8 cellular contexts compared by ENCODE assay signal in genomic region chr11:32088117-32088941, GRCh38. TPM values are rescaled to one million over a fixed set of nuclear protein-coding genes. Genes with fewer than 3 reads are reported as not detected.
DNase-seq lines count a peak whose midpoint lies in the region; ATAC-seq and TF ChIP-seq lines count a peak whose summit lies in the region.

No MANE protein-coding gene starts in this region.

- no peak overlapping the region for H2AK9ac ChIP-seq in IMR-90 (replicated peaks; ENCODE audit: low read depth, low read length, poor library complexity)

- no peaks in the 10 kb centered on the region for H3K36me3 Mint-ChIP-seq in endodermal cell (ENCODE audit: low read depth)

- ATAC-seq in GM18907 (IDR thresholded peaks at IDR 0.05; ENCODE audit: unreplicated experiment) (peak; percentile 34), IMR-90 (ENCODE audit: low read depth) (peak; percentile 39)

- H2BK20ac ChIP-seq in IMR-90 (ENCODE audit: low read depth, low read length): peak overlapping the region; percentile 82

- H3K27ac ChIP-seq in IMR-90 (ENCODE audit: insufficient read depth, low read length) (peak overlapping the region; percentile 72), endodermal cell (ENCODE audit: low read depth, low read length) (no peak overlapping the region)

- BruUV-seq in IMR-90 (replicated peaks; lab: Mats Ljungman, UMichigan): no TSS peak

- H3K27ac Mint-ChIP-seq in endodermal cell: no peak overlapping the region

- peak overlapping the region; percentile 69; the same call in 2 of the 3 replicates for H2BK15ac ChIP-seq in IMR-90 (ENCODE audit: low read depth, low read length)

- H3K9ac ChIP-seq in IMR-90 (ENCODE audit: low read depth, low read length): peak overlapping the region; percentile 31; the same call in 1 of the 2 replicates
- no peak overlapping the region for H3K9ac ChIP-seq in endodermal cell (ENCODE audit: extremely low read depth, low read length, poor library complexity, severe bottlenecking)

- DNase-seq in COR-L47 (lab: John Stamatoyannopoulos, UW): peak; percentile 65
- DNase-seq in IMR-90: peak; percentile 91
- peak; percentile 63 for DNase-seq in amniotic stem cell (lab: John Stamatoyannopoulos, UW)
- peak; percentile 46 for DNase-seq in left kidney (ENCODE audit: low read depth, low spot score)
- no peak for DNase-seq in HuH-7.5 (ENCODE audit: low spot score)
- no peak for DNase-seq in endodermal cell
- no peak for DNase-seq in globus pallidus (ENCODE audit: low spot score)

- TF ChIP-seq CTCF in IMR-90 (conservative IDR thresholded peaks at IDR 0.05; ENCODE audit: low read depth, low read length): no peak
- no peak for TF ChIP-seq CTCF in endodermal cell (conservative IDR thresholded peaks at IDR 0.05)

- in situ Hi-C loops in IMR-90 (cut with MboI; ENCODE audit: low sequenced_read_pairs): loop anchor here (25.0 kb wide), 1 partner anchor 499 kb away; the partner anchor contains the start of gene EIF3M

- H3K9me1 ChIP-seq in IMR-90 (ENCODE audit: insufficient read depth, low read length): peaks cover 29% of the 10 kb centered on the region

- peak overlapping the region; percentile 10 to 55; a peak in 3 of 4 replicates for H4K8ac ChIP-seq in IMR-90 (ENCODE audit: low read depth in 2 of 2, low read length in 2 of 2)

- peak overlapping the region; percentile 80 for H3K18ac ChIP-seq in IMR-90 (ENCODE audit: low read depth, low read length)

- peak overlapping the region; percentile 82 for H3K4me2 ChIP-seq in IMR-90 (ENCODE audit: low read depth, low read length)

- peak overlapping the region; percentile 70; the same call in 1 of the 2 replicates for H3K14ac ChIP-seq in IMR-90 (replicated peaks; ENCODE audit: low read depth, low read length)

- H3K4me1 ChIP-seq in IMR-90 (ENCODE audit: control insufficient read depth, insufficient read depth, low read length): peaks cover 19% of the 10 kb centered on the region
- H3K4me1 ChIP-seq in endodermal cell (ENCODE audit: control insufficient read depth, insufficient read depth, low read length): no peaks in the 10 kb centered on the region

- H3K4me3 ChIP-seq in IMR-90 (ENCODE audit: insufficient read depth, low read depth, low read length): peak overlapping the region; percentile 24; the same call in 1 of the 2 replicates
- H3K4me3 ChIP-seq in endodermal cell (ENCODE audit: low read length): no peak overlapping the region

- peak overlapping the region; percentile 83 for H2AK5ac ChIP-seq in IMR-90 (ENCODE audit: low read depth, low read length)

- H3K27me3 ChIP-seq in IMR-90 (ENCODE audit: control insufficient read depth, insufficient read depth, low read length): no peaks in the 10 kb centered on the region
- peaks cover 11% of the 10 kb centered on the region for H3K27me3 ChIP-seq in endodermal cell (ENCODE audit: control insufficient read depth, insufficient read depth, low read length, poor library complexity, severe bottlenecking)

- H4K20me1 ChIP-seq in IMR-90 (ENCODE audit: insufficient read depth, low read length): peaks cover 13% of the 10 kb centered on the region

- H3K4me3 Mint-ChIP-seq in endodermal cell: no peak overlapping the region

- no peaks in the 10 kb centered on the region for H3K9me3 Mint-ChIP-seq in endodermal cell

- H2BK120ac ChIP-seq in IMR-90 (ENCODE audit: low read depth, low read length): peak overlapping the region; percentile 91

- TF ChIP-seq RAD21 in IMR-90 (IDR thresholded peaks at IDR 0.05; ENCODE audit: low read length): no peak

- H2AFZ ChIP-seq in IMR-90 (replicated peaks; ENCODE audit: low read length, poor library complexity): peak overlapping the region; percentile 45

- peaks cover 20% of the 10 kb centered on the region for H3K4me1 Mint-ChIP-seq in endodermal cell

- no CpG with 5 or more reads among the region's 4 CpGs for WGBS in IMR-90 (ENCODE audit: extremely low coverage in 2 of 2, insufficient read length in 1 of 2), 2 experiments
- 73 to 93% methylated on average over 3 to 4 of the region's 4 CpGs for WGBS in endodermal cell (ENCODE audit: insufficient coverage in 1 of 2, insufficient read length in 1 of 2), 2 experiments

- H3K23ac ChIP-seq in IMR-90 (ENCODE audit: low read depth, low read length): peak overlapping the region; percentile 20; the same call in 1 of the 2 replicates

- H2BK5ac ChIP-seq in IMR-90 (ENCODE audit: low read depth, low read length, poor library complexity, severe bottlenecking): peak overlapping the region; percentile 85

- POLR2A ChIA-PET in IMR-90 (lab: Charles Lee; ENCODE audit: unreplicated experiment): no interaction called here

- H3K36me3 ChIP-seq in IMR-90 (ENCODE audit: control insufficient read depth, insufficient read depth, low read length): no peaks in the 10 kb centered on the region
- H3K36me3 ChIP-seq in endodermal cell (ENCODE audit: control insufficient read depth, insufficient read depth, low read length): no peaks in the 10 kb centered on the region

- H3K4ac ChIP-seq in IMR-90 (ENCODE audit: low read depth, low read length): peak overlapping the region; percentile 83

- CTCF ChIA-PET in IMR-90 (lab: Yijun Ruan, JAX): interaction anchor here (1.3 kb wide), 1 partner anchor 81 kb away, joined by 3 read pairs; no protein-coding TSS in a partner anchor

- peak overlapping the region; percentile 78 for H4K91ac ChIP-seq in IMR-90 (ENCODE audit: insufficient read depth, low read depth, low read length)

- TF ChIP-seq POLR2A in IMR-90 (IDR thresholded peaks at IDR 0.05; ENCODE audit: low read depth, low read length): no peak

- H4K5ac ChIP-seq in IMR-90 (ENCODE audit: low read depth, low read length): peak overlapping the region; percentile 55

- H3K56ac ChIP-seq in IMR-90 (ENCODE audit: extremely low read depth, insufficient read depth, low read length): peak overlapping the region; percentile 56

- intact Hi-C loops in IMR-90 (cut with micrococcal nuclease): no loop called here

- H3K79me1 ChIP-seq in IMR-90 (ENCODE audit: low read depth in 1 of 2, low read length in 2 of 2): peaks cover 3 to 30% of the 10 kb centered on the region in 2 experiments

- H3K27me3 Mint-ChIP-seq in endodermal cell (ENCODE audit: insufficient read depth): peaks cover 20% of the 10 kb centered on the region

- H3K9me3 ChIP-seq in IMR-90 (ENCODE audit: control insufficient read depth, insufficient read depth, low read length): no peaks in the 10 kb centered on the region
- H3K9me3 ChIP-seq in endodermal cell (ENCODE audit: control insufficient read depth, low read length): no peaks in the 10 kb centered on the region

- dilution Hi-C loops in IMR-90 (cut with HindIII; ENCODE audit: low sequenced_read_pairs, unreplicated experiment): no loop called here

TF ChIP-seq in IMR-90, 13 proteins besides CTCF, POLR2A, EP300 and RAD21:
- TF ChIP-seq FOS (IDR thresholded peaks at IDR 0.05; ENCODE audit: low read depth, low read length) (peak; percentile 55), MAZ (IDR thresholded peaks at IDR 0.05; ENCODE audit: borderline replicate concordance, low read depth, low read length) (peak; percentile 26; the same call in 1 of the 2 replicates), MAFK (IDR thresholded peaks at IDR 0.05; ENCODE audit: low read depth, low read length) (peak; percentile 18; the same call in 1 of the 2 replicates), ELK1 (IDR thresholded peaks at IDR 0.05; ENCODE audit: borderline replicate concordance, low read depth, low read length) (no peak), BHLHE40 (IDR thresholded peaks at IDR 0.05; ENCODE audit: low read depth, low read length) (no peak), NFE2L2 (IDR thresholded peaks at IDR 0.05; ENCODE audit: low read depth, low read length) (peak; percentile 58), CEBPB (IDR thresholded peaks at IDR 0.05; ENCODE audit: low read depth, low read length) (peak; percentile 44; the same call in 1 of the 2 replicates)

RNA-seq across cellular contexts. Expression of gene RCN1, which starts 2.5 kb away (rescaled TPM):
- 129 and 231 TPM in 2 replicates for total RNA-seq in IMR-90 (2012; rRNA removed)
- 171 and 193 TPM in 2 replicates for polyA plus RNA-seq in IMR-90 (2012; rRNA removed)
- polyA plus RNA-seq in IMR-90 (2012; cell fraction: cytosol; rRNA removed): 78.4 and 90.6 TPM in 2 replicates
- polyA plus RNA-seq in IMR-90 (2012; cell fraction: nucleus; rRNA removed; ENCODE audit: low replicate concordance): 40.8 and 127 TPM in 2 replicates
- total RNA-seq in endodermal cell: 100 to 1,000 TPM in 1 of 2 donors, 10 to 100 TPM in 1; 99.5 to 136 TPM
- polyA plus RNA-seq in endodermal cell (2013, experiment 1 of 2): 204 TPM
- polyA plus RNA-seq in endodermal cell (2013, experiment 2 of 2): 183 TPM

Comparison
In these comparisons a context has a peak if more than half of its experiments do, and no peak if none do; other contexts are left out.
1. DNase-seq: peak in COR-L47 (single experiment), IMR-90 (single experiment), amniotic stem cell (single experiment) and left kidney (single experiment); none in HuH-7.5 (single experiment), endodermal cell (single experiment) and globus pallidus (single experiment).